In genomic region chr4:69843301-69843700, GRCh38 we compare ENCODE assay signal across 25 cellular contexts. TPM values are rescaled to one million over a fixed set of nuclear protein-coding genes. Genes with fewer than 3 reads are reported as not detected.
"Had no signal": no experiment of that assay in that cellular context is flagged by ENCODE, and none has a peak within 500 bp of the region (broad histone marks: within the 10 kb centered on the region; RNA-seq: fewer than 3 reads in every experiment).

No MANE protein-coding gene starts in this region.

- H3K4me3 ChIP-seq: K562, SJSA1, SK-N-MC had no signal

- H3K27me3 ChIP-seq: SJSA1 had no signal

- H3K36me3 Mint-ChIP-seq: IgD-negative memory B cell had no signal

- H3K4me3 Mint-ChIP-seq: IgD-negative memory B cell had no signal

- H3K4me1 Mint-ChIP-seq: IgD-negative memory B cell had no signal

- H3K27ac Mint-ChIP-seq: IgD-negative memory B cell had no signal

- H3K27ac ChIP-seq: KMS-11, SJSA1, SK-N-MC had no signal

- H3K4me1 ChIP-seq: SJSA1 had no signal

- H3K27me3 Mint-ChIP-seq: IgD-negative memory B cell had no signal

- DNase-seq: Kasumi-1, MM.1S, NCI-H1092 treated with DMSO at 0.1 percent for 48 hours, NCI-H1436, NCI-H187, NCI-H2029, NCI-H2081 treated with DMSO at 0.1 percent for 48 hours, NCI-H2171, NCI-H226, NCI-H446, NCI-H510A, NCI-H524 treated with DMSO at 0.1 percent for 48 hours, NCI-H69, NCI-H774, Right ventricle myocardium superior, RPMI8226, SIG-M5 had no signal

- ATAC-seq: K562 had no signal

- H3K9me3 ChIP-seq: SJSA1 had no signal

- H3K36me3 ChIP-seq: SJSA1 had no signal

- FAIRE-seq: K562, RCC 7860 had no signal

- H3K9me3 Mint-ChIP-seq: IgD-negative memory B cell had no signal

RNA-seq across cellular contexts. Expression of gene SULT1E1, which starts 16.6 kb away (rescaled TPM):
- total RNA-seq: HT-29, K562, M059J, Right ventricle myocardium superior, SJSA1 had no signal
- polyA plus RNA-seq: IgD-negative memory B cell, K562 had no signal
